In genomic region chr11:42890773-42891172, GRCh38 we compare ENCODE assay signal across 18 cellular contexts.
"Had no signal": no experiment of that assay in that cellular context is flagged by ENCODE, and none has a peak within 500 bp of the region (broad histone marks: within the 10 kb centered on the region; RNA-seq: fewer than 3 reads in every experiment).

No MANE protein-coding gene starts in this region.

- H3K36me3 ChIP-seq: adrenal gland, gastrocnemius medialis had no signal

- ATAC-seq: activated naive CD4-positive, alpha-beta T cell treated with anti-CD3 and anti-CD28 coated beads, Interleukin-2, amount 50 U/mL, for 72 hours; esophagus mucosa; gastrocnemius medialis; left ventricle myocardium superior had no signal

- H3K4me3 ChIP-seq: adrenal gland, gastrocnemius medialis had no signal

- H3K27ac ChIP-seq: adrenal gland, gastrocnemius medialis had no signal

- H3K27me3 ChIP-seq: adrenal gland, gastrocnemius medialis had no signal

- DNase-seq: activated B cell treated with CpG ODN at 0.5 μM for 24 hours; activated CD4-positive, alpha-beta memory T cell treated with anti-CD3 and anti-CD28 coated beads for 36 hours; activated CD4-positive, alpha-beta T cell treated with anti-CD3 and anti-CD28 coated beads for 4 hours; activated gamma-delta T cell treated with Interleukin-2 at 50 U/mL for 16 hours; activated T-cell treated with anti-CD3 and anti-CD28 coated beads for 4 hours; cerebellar nuclear complex; cortex of kidney; effector CD4-positive, alpha-beta T cell; gastrocnemius medialis; kidney glomerular epithelial cell; left ventricle myocardium superior; stimulated activated CD4-positive, alpha-beta T cell treated with anti-CD3 and anti-CD28 coated beads, Interleukin-12 subunit alpha, Interleukin-12 subunit beta, amount 100 ng/mL, for 4 hours; stimulated activated CD4-positive, alpha-beta T cell treated with anti-CD3 and anti-CD28 coated beads, Interleukin-1b, Interleukin-23, amount 100 ng/mL, for 48 hours; stimulated activated CD8-positive, alpha-beta memory T cell treated with anti-CD3 and anti-CD28 coated beads, Interleukin-4, amount 100 ng/mL, for 48 hours; stimulated activated naive CD4-positive, alpha-beta T cell had no signal

- H3K9me3 ChIP-seq: adrenal gland, gastrocnemius medialis had no signal

- H3K4me1 ChIP-seq: adrenal gland, gastrocnemius medialis had no signal
